In the genomic region with DNA sequence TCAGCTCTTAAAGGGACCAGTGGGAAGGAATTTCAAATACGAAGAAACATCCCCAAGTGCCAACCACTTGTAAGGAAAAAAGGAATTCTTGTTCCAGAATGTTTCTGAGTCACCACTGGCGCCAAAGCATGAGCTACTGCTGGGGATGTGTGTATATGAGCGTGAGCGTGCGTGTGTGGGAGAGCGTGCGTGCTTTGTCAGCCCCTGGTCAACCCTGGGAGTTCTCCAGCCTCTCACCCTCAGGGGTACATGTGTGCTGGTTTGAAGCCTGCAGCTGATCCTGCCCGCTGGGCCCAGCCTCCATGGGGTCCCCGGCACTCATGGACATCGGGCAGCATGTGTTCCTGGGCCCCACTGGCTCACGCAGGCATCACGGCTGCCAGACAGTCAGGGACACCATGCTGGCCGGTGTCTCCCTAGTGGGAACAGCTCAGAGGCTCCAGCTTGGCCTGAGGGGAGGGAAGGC, we compare ENCODE assay signal across 10 cellular contexts. TPM values are rescaled to one million over a fixed set of nuclear protein-coding genes. Genes with fewer than 3 reads are reported as not detected.
A peak's percentile ranks its signal among the peaks of the same experiment; 100 is the strongest.
DNase-seq lines count a peak whose midpoint lies in the region; ATAC-seq and TF ChIP-seq lines count a peak whose summit lies in the region.
"Had no signal": no experiment of that assay in that cellular context is flagged by ENCODE, and none has a peak within 500 bp of the region (broad histone marks: within the 10 kb centered on the region; RNA-seq: fewer than 3 reads in every experiment).

No MANE protein-coding gene starts in this region.

- no peak for TF ChIP-seq CTCF in chondrocyte (IDR thresholded peaks at IDR 0.05)

- ATAC-seq in GM19455 (IDR thresholded peaks at IDR 0.05; ENCODE audit: unreplicated experiment): no peak
- ATAC-seq: naive thymus-derived CD8-positive, alpha-beta T cell had no signal

- H3K4me3 ChIP-seq in urinary bladder (ENCODE audit: low read depth, low read length): no peak overlapping the region

- H3K9me3 Mint-ChIP-seq in chondrocyte (ENCODE audit: low read depth): no peaks in the 10 kb centered on the region

- H3K27ac Mint-ChIP-seq in chondrocyte (ENCODE audit: unreplicated experiment): peak overlapping the region; percentile 94

- H3K27me3 Mint-ChIP-seq in chondrocyte (ENCODE audit: low read depth): no peaks in the 10 kb centered on the region
- H3K27me3 Mint-ChIP-seq: naive thymus-derived CD8-positive, alpha-beta T cell had no signal

- H3K4me3 Mint-ChIP-seq in chondrocyte (ENCODE audit: unreplicated experiment): no peak overlapping the region
- H3K4me3 Mint-ChIP-seq: naive thymus-derived CD8-positive, alpha-beta T cell had no signal

- 60% methylated on average over 13 of the region's 13 CpGs for WGBS in urinary bladder

- peaks cover 7% of the 10 kb centered on the region for H3K4me1 ChIP-seq in urinary bladder (ENCODE audit: insufficient read depth)

- DNase-seq in NCI-H82 (lab: John Stamatoyannopoulos, UW): peak; percentile 34
- no peak for DNase-seq in NCI-H82 treated with DMSO at 0.1 percent for 48 hours (lab: John Stamatoyannopoulos, UW; ENCODE audit: unreplicated experiment)
- no peak for DNase-seq in chondrocyte (ENCODE audit: low spot score)
- peak; percentile 32 for DNase-seq in midbrain (lab: John Stamatoyannopoulos, UW)
- DNase-seq in GDM1 (lab: John Stamatoyannopoulos, UW): no peak
- no peak for DNase-seq in NK-92 (lab: John Stamatoyannopoulos, UW; ENCODE audit: unreplicated experiment)
- DNase-seq: 8988T; naive thymus-derived CD8-positive, alpha-beta T cell had no signal

- H3K27ac ChIP-seq in urinary bladder (ENCODE audit: low read depth): peak overlapping the region; percentile 54

- no peaks in the 10 kb centered on the region for H3K36me3 ChIP-seq in urinary bladder (ENCODE audit: insufficient read depth)

- H3K4me1 Mint-ChIP-seq in chondrocyte (ENCODE audit: low read depth): peaks cover 60% of the 10 kb centered on the region

- no peaks in the 10 kb centered on the region for H3K36me3 Mint-ChIP-seq in chondrocyte (ENCODE audit: low read depth)

RNA-seq across cellular contexts. Expression of a gene that starts 17.1 kb away (rescaled TPM):
- total RNA-seq in chondrocyte (30.0 to 39.2 TPM (median 33.1 TPM) in 3 replicates), urinary bladder (16.9 TPM)
- 40.0 TPM for polyA plus RNA-seq in urinary bladder

Comparison
In these comparisons a context has a peak if more than half of its experiments do, and no peak if none do; other contexts are left out.
1. DNase-seq: peak in NCI-H82 (single experiment) and midbrain (single experiment); none in NCI-H82 treated with DMSO at 0.1 percent for 48 hours (single experiment), chondrocyte (single experiment), GDM1 (single experiment) and NK-92 (single experiment).